Comparison of ENCODE assay signal across 2 cellular contexts in genomic region chr12:52358575-52359350, GRCh38.
TF ChIP-seq lines count a peak whose summit lies in the region.

No MANE protein-coding gene starts in this region.

TF ChIP-seq in GM12878, 131 proteins besides CTCF, POLR2A, EP300 and RAD21:
- TF ChIP-seq POU2F2 (IDR thresholded peaks at IDR 0.05; ENCODE audit: borderline replicate concordance, low read depth, low read length) = peak; percentile 95
- TF ChIP-seq RUNX3 (IDR thresholded peaks at IDR 0.05; ENCODE audit: low read length) = peak; percentile 63; the same call in 1 of the 2 replicates
- peak; percentile 69; the same call in 1 of the 2 replicates for TF ChIP-seq PKNOX1 (IDR thresholded peaks at IDR 0.05)
- TF ChIP-seq DPF2 (IDR thresholded peaks at IDR 0.05) = 0 out of 2 replicates have a peak, but pooled peaks have one; percentile 25
- TF ChIP-seq TCF7 (IDR thresholded peaks at IDR 0.05; ENCODE audit: borderline replicate concordance) = no peak
- TF ChIP-seq SMC3 (IDR thresholded peaks at IDR 0.05; ENCODE audit: borderline replicate concordance, low read length) = no peak
- TF ChIP-seq BACH1 (IDR thresholded peaks at IDR 0.05; ENCODE audit: borderline replicate concordance) = no peak
- peak; percentile 45 to 46; a peak in 3 of 4 replicates for TF ChIP-seq IKZF2 (IDR thresholded peaks at IDR 0.05)
TF ChIP-seq in GM12878: peak in this region for 5.

TF ChIP-seq in HepG2, 621 proteins besides CTCF, POLR2A, EP300 and RAD21:
- TF ChIP-seq TCF7L2 (IDR thresholded peaks at IDR 0.05; ENCODE audit: low read depth, low read length) = no peak
- TF ChIP-seq ZNF761 (CRISPR knock-in tag; conservative IDR thresholded peaks at IDR 0.05) = no peak
- no peak for TF ChIP-seq ZNF619 (CRISPR knock-in tag; IDR thresholded peaks at IDR 0.05)
- TF ChIP-seq MNT (IDR thresholded peaks at IDR 0.05) = no peak
- no peak for TF ChIP-seq ZNF672 (CRISPR knock-in tag; IDR thresholded peaks at IDR 0.05)
- no peak for TF ChIP-seq ZNF674 (CRISPR knock-in tag; IDR thresholded peaks at IDR 0.05; ENCODE audit: low read depth)
- no peak for TF ChIP-seq REST (IDR thresholded peaks at IDR 0.05; ENCODE audit: borderline replicate concordance in 1 of 2, low read depth in 1 of 2, low read length in 2 of 2)
- TF ChIP-seq ZBTB42 (CRISPR knock-in tag; IDR thresholded peaks at IDR 0.05) = no peak
- TF ChIP-seq AHDC1 (CRISPR knock-in tag; IDR thresholded peaks at IDR 0.05; ENCODE audit: borderline replicate concordance) = no peak
- no peak for TF ChIP-seq ZNF230 (CRISPR knock-in tag; IDR thresholded peaks at IDR 0.05)
- TF ChIP-seq NFAT5 (CRISPR knock-in tag; IDR thresholded peaks at IDR 0.05) = no peak
- TF ChIP-seq WIZ (CRISPR knock-in tag; IDR thresholded peaks at IDR 0.05) = no peak
- no peak for TF ChIP-seq POLR2G (IDR thresholded peaks at IDR 0.05; ENCODE audit: low read depth, low read length)
- TF ChIP-seq NR2C2 (CRISPR knock-in tag; IDR thresholded peaks at IDR 0.05; ENCODE audit: borderline replicate concordance) = no peak
- no peak for TF ChIP-seq ZNF7 (CRISPR knock-in tag; IDR thresholded peaks at IDR 0.05)
- TF ChIP-seq ZNF121 (CRISPR knock-in tag; IDR thresholded peaks at IDR 0.05) = no peak
- TF ChIP-seq NCOA2 (CRISPR knock-in tag; IDR thresholded peaks at IDR 0.05) = no peak
- no peak for TF ChIP-seq ZNF235 (CRISPR knock-in tag; IDR thresholded peaks at IDR 0.05; ENCODE audit: borderline replicate concordance)
